ENCODE assay signal across 14 cellular contexts in the genomic region with DNA sequence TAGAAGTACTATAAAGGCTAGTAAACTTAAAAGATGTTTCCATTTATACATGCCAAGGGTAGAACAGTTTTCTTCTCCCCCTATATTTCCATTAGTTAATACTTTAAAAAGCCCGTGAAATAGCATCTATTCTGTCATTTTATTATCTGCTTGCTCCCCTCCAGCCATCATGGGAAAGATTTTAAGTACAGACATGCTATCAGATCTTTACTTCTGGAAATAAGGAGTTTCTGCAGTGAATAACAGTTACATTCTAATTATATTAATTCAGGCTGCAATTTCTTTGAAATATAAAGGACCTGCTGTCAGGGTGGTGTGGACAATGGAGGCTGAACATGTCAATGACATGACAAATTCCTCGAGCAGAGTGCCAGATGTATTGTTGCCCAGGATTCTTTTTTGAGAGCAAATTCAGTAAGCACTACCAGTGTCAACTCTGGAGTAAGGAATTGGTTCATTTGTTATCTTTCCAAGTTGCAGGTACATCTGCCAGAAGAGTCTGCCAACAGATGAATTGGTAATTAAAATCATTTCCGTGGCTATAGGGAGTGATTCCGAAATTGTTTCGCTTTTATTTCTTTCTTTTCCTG.
"Had no signal": no experiment of that assay in that cellular context is flagged by ENCODE, and none has a peak within 500 bp of the region (broad histone marks: within the 10 kb centered on the region; RNA-seq: fewer than 3 reads in every experiment).

No MANE protein-coding gene starts in this region.

- ATAC-seq: effector memory CD8-positive, alpha-beta T cell; pancreas; stimulated activated naive CD8-positive, alpha-beta T cell treated with anti-CD3 and anti-CD28 coated beads, Interleukin-15, amount 100 ng/mL, for 72 hours had no signal

- DNase-seq: activated B cell treated with CpG ODN at 0.5 μM for 24 hours; activated CD4-positive, alpha-beta T cell treated with anti-CD3 and anti-CD28 coated beads, Interleukin-2, amount 10 ng/mL, durations not matched to agents 24 days and 14 days; activated naive CD4-positive, alpha-beta T cell; cortex of kidney; effector memory CD8-positive, alpha-beta T cell; mesendoderm; pancreas; stimulated activated CD4-positive, alpha-beta T cell treated with anti-CD3 and anti-CD28 coated beads, Interleukin-4, amount 100 ng/mL, for 4 hours; stimulated activated naive CD8-positive, alpha-beta T cell treated with anti-CD3 and anti-CD28 coated beads, Interleukin-15, amount 100 ng/mL, for 72 hours; T-helper 2 cell had no signal

- H3K4me3 ChIP-seq: ascending aorta, neural progenitor cell, pancreas, skin epidermis, thoracic aorta had no signal

- H3K4me2 ChIP-seq: neural progenitor cell had no signal

- H3K27ac ChIP-seq: ascending aorta, neural progenitor cell, pancreas, skin epidermis, thoracic aorta had no signal

- H3K9me3 ChIP-seq: ascending aorta, pancreas, thoracic aorta had no signal

- H2AFZ ChIP-seq: neural progenitor cell had no signal

- H3K4me1 ChIP-seq: neural progenitor cell, pancreas had no signal

- H3K36me3 ChIP-seq: ascending aorta, neural progenitor cell, pancreas, thoracic aorta had no signal

- H3K27me3 ChIP-seq: ascending aorta, neural progenitor cell, pancreas had no signal

- H3K9ac ChIP-seq: neural progenitor cell had no signal
